In the genomic region with DNA sequence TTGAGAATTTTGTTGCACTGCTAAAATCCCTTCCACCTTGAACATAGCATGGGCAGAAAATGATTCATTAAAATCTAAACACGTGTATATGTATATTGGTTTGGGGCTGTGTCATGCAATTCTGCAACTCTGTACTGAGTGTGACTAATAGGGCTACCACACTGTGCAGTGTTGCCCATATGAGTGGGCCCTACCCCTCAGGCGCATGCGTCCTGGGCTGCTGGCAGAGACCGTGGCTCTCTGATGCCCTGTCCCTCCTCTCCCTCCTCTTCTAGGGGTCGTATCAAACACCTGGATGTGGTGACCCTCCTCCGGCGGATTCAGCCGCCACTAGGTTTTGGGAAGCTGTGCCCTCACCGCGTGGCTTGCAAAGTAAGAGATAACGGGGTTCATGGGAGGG, we compare ENCODE assay signal across 14 cellular contexts.
"Had no signal": no experiment of that assay in that cellular context is flagged by ENCODE, and none has a peak within 500 bp of the region (broad histone marks: within the 10 kb centered on the region; RNA-seq: fewer than 3 reads in every experiment).

No MANE protein-coding gene starts in this region.

- H3K4me3 ChIP-seq: adrenal gland, cardiac muscle cell, esophagus muscularis mucosa, left lung, neural progenitor cell, pancreas, tibial nerve had no signal

- H3K27ac Mint-ChIP-seq: naive B cell; neural progenitor cell; stimulated activated memory B cell treated with anti-CD40 and anti-IgM and Interleukin-4, amounts not matched to agents 10 μg/mL and 1 μg/mL and 100 μg/mL, for 72 hours had no signal

- H3K9me3 ChIP-seq: adrenal gland, esophagus muscularis mucosa, left lung, pancreas, tibial nerve had no signal

- H3K4me1 ChIP-seq: adrenal gland, esophagus muscularis mucosa, left lung, neural progenitor cell, pancreas, tibial nerve had no signal

- H3K4me1 Mint-ChIP-seq: naive B cell; neural progenitor cell; stimulated activated memory B cell treated with anti-CD40 and anti-IgM and Interleukin-4, amounts not matched to agents 10 μg/mL and 1 μg/mL and 100 μg/mL, for 72 hours had no signal

- DNase-seq: activated CD4-positive, alpha-beta T cell treated with anti-CD3 and anti-CD28 coated beads for 48 hours; activated CD8-positive, alpha-beta memory T cell treated with anti-CD3 and anti-CD28 coated beads for 24 hours; activated naive CD4-positive, alpha-beta T cell treated with Interleukin-2 at 50 U/mL for 16 hours; left lung; mammary epithelial cell; naive B cell; pancreas; substantia nigra had no signal

- H3K4me3 Mint-ChIP-seq: naive B cell; neural progenitor cell; stimulated activated memory B cell treated with anti-CD40 and anti-IgM and Interleukin-4, amounts not matched to agents 10 μg/mL and 1 μg/mL and 100 μg/mL, for 72 hours had no signal

- H3K36me3 ChIP-seq: left lung, neural progenitor cell, pancreas had no signal

- H3K27me3 Mint-ChIP-seq: naive B cell; stimulated activated memory B cell treated with anti-CD40 and anti-IgM and Interleukin-4, amounts not matched to agents 10 μg/mL and 1 μg/mL and 100 μg/mL, for 72 hours had no signal

- H3K27ac ChIP-seq: adrenal gland, cardiac muscle cell, esophagus muscularis mucosa, left lung, neural progenitor cell, pancreas, tibial nerve had no signal

- H3K27me3 ChIP-seq: adrenal gland, cardiac muscle cell, esophagus muscularis mucosa, left lung, neural progenitor cell, pancreas, tibial nerve had no signal

- ATAC-seq: left lung; pancreas; stimulated activated memory B cell treated with anti-CD40 and anti-IgM and Interleukin-4, amounts not matched to agents 10 μg/mL and 1 μg/mL and 100 μg/mL, for 72 hours had no signal

- H3K36me3 Mint-ChIP-seq: naive B cell; neural progenitor cell; stimulated activated memory B cell treated with anti-CD40 and anti-IgM and Interleukin-4, amounts not matched to agents 10 μg/mL and 1 μg/mL and 100 μg/mL, for 72 hours had no signal

- H3K9me3 Mint-ChIP-seq: naive B cell; neural progenitor cell; stimulated activated memory B cell treated with anti-CD40 and anti-IgM and Interleukin-4, amounts not matched to agents 10 μg/mL and 1 μg/mL and 100 μg/mL, for 72 hours had no signal
